1 cellular context compared by ENCODE assay signal in genomic region chr6:33502486-33502885, GRCh38.
TF ChIP-seq lines count a peak whose summit lies in the region.

No MANE protein-coding gene starts in this region.

TF ChIP-seq in HEK293, 187 proteins besides CTCF, POLR2A, EP300 and RAD21:
- TF ChIP-seq PRDM4 (tag by site-specific recombination; IDR thresholded peaks at IDR 0.05) (no peak), ZNF555 (tag by site-specific recombination; conservative IDR thresholded peaks at IDR 0.05) (no peak), ZBTB48 (tag by site-specific recombination; IDR thresholded peaks at IDR 0.05) (no peak), ZNF610 (tag by site-specific recombination; IDR thresholded peaks at IDR 0.05; ENCODE audit: borderline replicate concordance) (peak; percentile 35; the same call in 1 of the 2 replicates), ZBTB8A (tag by site-specific recombination; IDR thresholded peaks at IDR 0.05) (0 out of 2 replicates have a peak, but pooled peaks have one; percentile 15), ZNF274 (IDR thresholded peaks at IDR 0.05; ENCODE audit: low read length) (no peak), ZNF274 (tag by site-specific recombination; IDR thresholded peaks at IDR 0.05; ENCODE audit: borderline replicate concordance) (no peak), HOXD13 (CRISPR knock-in tag; IDR thresholded peaks at IDR 0.05; ENCODE audit: borderline replicate concordance) (no peak), ZNF211 (tag by site-specific recombination; IDR thresholded peaks at IDR 0.05; ENCODE audit: low read depth) (no peak), ZNF26 (tag by site-specific recombination; IDR thresholded peaks at IDR 0.05) (0 out of 2 replicates have a peak, but pooled peaks have one; percentile 14), ZNF341 (tag by site-specific recombination; IDR thresholded peaks at IDR 0.05; ENCODE audit: low read depth) (no peak), ZFP41 (tag by site-specific recombination; IDR thresholded peaks at IDR 0.05; ENCODE audit: borderline replicate concordance) (no peak), ZNF529 (tag by site-specific recombination; IDR thresholded peaks at IDR 0.05; ENCODE audit: insufficient replicate concordance) (peak; percentile 61), ZNF561 (tag by site-specific recombination; IDR thresholded peaks at IDR 0.05; ENCODE audit: borderline replicate concordance) (no peak)
TF ChIP-seq in HEK293: peak in this region for 4.
